ENCODE assay signal across 6 cellular contexts in the genomic region with DNA sequence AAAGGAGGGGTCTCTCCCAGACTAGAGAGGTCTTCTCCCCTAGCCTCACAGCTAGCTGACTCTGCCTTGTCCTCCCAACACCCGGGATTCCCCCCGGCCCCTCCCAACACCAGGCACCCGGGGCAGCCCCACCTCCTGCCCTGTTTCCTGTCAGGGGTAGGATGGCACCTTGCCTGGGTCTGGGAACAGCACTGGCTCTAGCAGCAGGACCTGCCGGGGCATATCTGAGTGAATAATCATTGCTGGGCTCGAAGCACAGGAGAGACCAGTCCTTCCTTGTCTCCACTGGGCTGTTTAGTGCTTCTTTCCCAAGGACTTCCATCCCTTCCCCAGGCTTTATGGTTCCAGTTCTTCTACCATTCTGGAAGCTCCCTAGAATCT. TPM values are rescaled to one million over a fixed set of nuclear protein-coding genes. Genes with fewer than 3 reads are reported as not detected.
DNase-seq lines count a peak whose midpoint lies in the region; ATAC-seq lines count a peak whose summit lies in the region.

No MANE protein-coding gene starts in this region.

- no peaks in the 10 kb centered on the region for H3K27me3 Mint-ChIP-seq in activated T-helper 17 cell treated with anti-CD3 and anti-CD28 coated beads, Interleukin-2, amount 50 U/mL, for 72 hours

- WGBS in thymus, result 61% methylated on average over 5 of the region's 5 CpGs

- ATAC-seq in activated T-helper 17 cell treated with anti-CD3 and anti-CD28 coated beads, Interleukin-2, amount 50 U/mL, for 72 hours (replicated peaks), result peak; percentile 28

- peaks cover 3% of the 10 kb centered on the region for H3K36me3 ChIP-seq in thymus (ENCODE audit: control insufficient read depth, insufficient read depth)

- no peaks in the 10 kb centered on the region for H3K9me3 Mint-ChIP-seq in activated T-helper 17 cell treated with anti-CD3 and anti-CD28 coated beads, Interleukin-2, amount 50 U/mL, for 72 hours

- H3K4me3 Mint-ChIP-seq in activated T-helper 17 cell treated with anti-CD3 and anti-CD28 coated beads, Interleukin-2, amount 50 U/mL, for 72 hours, result no peak overlapping the region

- H3K27me3 ChIP-seq in thymus (ENCODE audit: control insufficient read depth, insufficient read depth), result no peaks in the 10 kb centered on the region

- H3K4me3 ChIP-seq in thymus (ENCODE audit: low read length), result no peak overlapping the region

- H3K27ac Mint-ChIP-seq in activated T-helper 17 cell treated with anti-CD3 and anti-CD28 coated beads, Interleukin-2, amount 50 U/mL, for 72 hours, result peak overlapping the region; percentile 30

- H3K36me3 Mint-ChIP-seq in activated T-helper 17 cell treated with anti-CD3 and anti-CD28 coated beads, Interleukin-2, amount 50 U/mL, for 72 hours (ENCODE audit: low read depth), result peaks cover 28% of the 10 kb centered on the region

- H3K27ac ChIP-seq in thymus (ENCODE audit: low read depth), result peak overlapping the region; percentile 66

- H3K9me3 ChIP-seq in thymus (ENCODE audit: control insufficient read depth), result no peaks in the 10 kb centered on the region

- no peaks in the 10 kb centered on the region for H3K4me1 ChIP-seq in thymus (ENCODE audit: control insufficient read depth, insufficient read depth, low read length)

- DNase-seq in hypothalamus (lab: John Stamatoyannopoulos, UW), result peak in 37 of 51 donors; percentile 18 to 71 (median 44)
- DNase-seq in T-helper 2 cell, result no peak
- DNase-seq in NCI-H2029 (lab: John Stamatoyannopoulos, UW), result no peak
- no peak for DNase-seq in activated T-cell treated with anti-CD3 and anti-CD28 coated beads for 4 hours

- peaks cover 22% of the 10 kb centered on the region for H3K4me1 Mint-ChIP-seq in activated T-helper 17 cell treated with anti-CD3 and anti-CD28 coated beads, Interleukin-2, amount 50 U/mL, for 72 hours

RNA-seq across cellular contexts. Expression of gene MINK1, which starts 25.7 kb away (rescaled TPM):
- total RNA-seq in activated T-helper 17 cell treated with anti-CD3 and anti-CD28 coated beads, Interleukin-2, amount 50 U/mL, for 72 hours, result 100 to 1,000 TPM in 1 of 2 donors, 10 to 100 TPM in 1; 68.6 to 127 TPM
- polyA plus RNA-seq in thymus, result 83.8 TPM

RNA-seq across cellular contexts. Expression of gene C17orf107, which starts 40.5 kb away (rescaled TPM):
- total RNA-seq in activated T-helper 17 cell treated with anti-CD3 and anti-CD28 coated beads, Interleukin-2, amount 50 U/mL, for 72 hours, result 1 to 10 TPM in 1 of 2 donors, under 1 TPM in 1; 0.67 to 3.4 TPM
- polyA plus RNA-seq in thymus, result 1.2 TPM

RNA-seq across cellular contexts. Expression of gene CHRNE, which starts 44.0 kb away (rescaled TPM):
- total RNA-seq in activated T-helper 17 cell treated with anti-CD3 and anti-CD28 coated beads, Interleukin-2, amount 50 U/mL, for 72 hours, result under 1 TPM; 0.35 to 0.69 TPM
- polyA plus RNA-seq in thymus, result 1.9 TPM

RNA-seq across cellular contexts. Expression of gene PLD2, which starts 51.9 kb away (rescaled TPM):
- 10 to 100 TPM; 23.3 to 35.0 TPM for total RNA-seq in activated T-helper 17 cell treated with anti-CD3 and anti-CD28 coated beads, Interleukin-2, amount 50 U/mL, for 72 hours
- polyA plus RNA-seq in thymus, result 30.7 TPM

Comparison
In these comparisons a context has a peak if more than half of its experiments do, and no peak if none do; other contexts are left out.
1. DNase-seq: peak in hypothalamus (37 of 51); none in T-helper 2 cell (0 of 5), NCI-H2029 (single experiment) and activated T-cell treated with anti-CD3 and anti-CD28 coated beads for 4 hours (single experiment).